Comparison of ENCODE assay signal across 8 cellular contexts in genomic region chr3:185552358-185552877, GRCh38. TPM values are rescaled to one million over a fixed set of nuclear protein-coding genes. Genes with fewer than 3 reads are reported as not detected.
DNase-seq lines count a peak whose midpoint lies in the region; ATAC-seq, FAIRE-seq and TF ChIP-seq lines count a peak whose summit lies in the region.

LIPH (minus strand) TSS chr3:185552588; CDS start chr3:185552471, 117 bp downstream.

- ATAC-seq in GM21723 (IDR thresholded peaks at IDR 0.05; ENCODE audit: unreplicated experiment), result peak; percentile 60
- no peak for ATAC-seq in gastroesophageal sphincter

- no peak for TF ChIP-seq CTCF in astrocyte (IDR thresholded peaks at IDR 0.05; ENCODE audit: insufficient read depth, low read depth, low read length)
- TF ChIP-seq CTCF in gastroesophageal sphincter (IDR thresholded peaks at IDR 0.05), result no peak

- FAIRE-seq in astrocyte (lab: Jason Lieb, UNC), result no peak

- H3K27me3 Mint-ChIP-seq in astrocyte (ENCODE audit: low read depth, unreplicated experiment), result no peaks in the 10 kb centered on the region

- peak within 1 kb of the TSS; percentile 74 for H3K4me3 Mint-ChIP-seq in astrocyte (ENCODE audit: unreplicated experiment)

- DNase-seq in NCI-H2107 treated with DMSO at 0.1 percent for 48 hours (lab: John Stamatoyannopoulos, UW; ENCODE audit: unreplicated experiment) (peak; percentile 50), NCI-H2107 (lab: John Stamatoyannopoulos, UW) (no peak), KBM-7 (peak; percentile 29), astrocyte (ENCODE audit: low read depth) (peak; percentile 23), myocyte (ENCODE audit: low read depth) (peak; percentile 30), NCI-H2196 (lab: John Stamatoyannopoulos, UW; ENCODE audit: unreplicated experiment) (no peak)

- no peaks in the 10 kb centered on the region for H3K36me3 Mint-ChIP-seq in astrocyte (ENCODE audit: low read depth, unreplicated experiment)

- no peaks in the 10 kb centered on the region for H3K79me2 ChIP-seq in astrocyte (ENCODE audit: insufficient read depth, low read length)

- H3K4me3 ChIP-seq in astrocyte (ENCODE audit: insufficient read depth, low read depth, low read length) (no peak within 1 kb of the TSS), gastroesophageal sphincter (no peak within 1 kb of the TSS)

- peak within 1 kb of the TSS; percentile 19 for H2AFZ ChIP-seq in astrocyte (ENCODE audit: low read depth, low read length)

- H3K9me3 ChIP-seq in astrocyte (ENCODE audit: insufficient read depth, low read depth, low read length), result no peaks in the 10 kb centered on the region
- H3K9me3 ChIP-seq in gastroesophageal sphincter, result no peaks in the 10 kb centered on the region

- no peak for TF ChIP-seq EP300 in gastroesophageal sphincter (IDR thresholded peaks at IDR 0.05)

- in situ Hi-C loops in KBM-7 (cut with MboI; ENCODE audit: low pct_unique_long_range_greater_than_20kb, low sequenced_read_pairs), result no loop called here

- 42 to 50% methylated on average over 4 to 6 of the region's 6 CpGs for WGBS in gastroesophageal sphincter (ENCODE audit: low coverage in 1 of 2), 2 donors

- H3K4me2 ChIP-seq in astrocyte (ENCODE audit: low read length), result peak within 1 kb of the TSS; percentile 26

- H3K27ac ChIP-seq in astrocyte (ENCODE audit: low read depth, low read length) (no peak within 1 kb of the TSS), gastroesophageal sphincter (no peak within 1 kb of the TSS)

- H3K27me3 ChIP-seq in astrocyte (ENCODE audit: insufficient read depth, low read length) (no peaks in the 10 kb centered on the region), gastroesophageal sphincter (no peaks in the 10 kb centered on the region)

- no peaks in the 10 kb centered on the region for H3K9me3 Mint-ChIP-seq in astrocyte (ENCODE audit: unreplicated experiment)

- H3K36me3 ChIP-seq in astrocyte (ENCODE audit: insufficient read depth, low read length) (no peaks in the 10 kb centered on the region), gastroesophageal sphincter (no peaks in the 10 kb centered on the region)

- H3K27ac Mint-ChIP-seq in astrocyte (ENCODE audit: unreplicated experiment), result peak within 1 kb of the TSS; percentile 16

- no peak within 1 kb of the TSS for H3K9ac ChIP-seq in astrocyte (ENCODE audit: low read length)

- H4K20me1 ChIP-seq in astrocyte (ENCODE audit: insufficient read depth, low read length), result no peaks in the 10 kb centered on the region

- no peak for TF ChIP-seq POLR2A in gastroesophageal sphincter (IDR thresholded peaks at IDR 0.05)

- H3K4me1 Mint-ChIP-seq in astrocyte (ENCODE audit: low read depth, unreplicated experiment), result peaks cover 4% of the 10 kb centered on the region

- H3K4me1 ChIP-seq in astrocyte (ENCODE audit: insufficient read depth, low read length) (peaks cover 14% of the 10 kb centered on the region), gastroesophageal sphincter (peaks cover 0 to 8% (median 0%) of the 10 kb centered on the region in 3 donors)

RNA-seq across cellular contexts. Expression of gene LIPH, which starts in this region (rescaled TPM):
- 6.4 and 9.0 TPM in 2 replicates for total RNA-seq in astrocyte
- not detected in 2 replicates for total RNA-seq in myocyte
- 0.11 TPM for polyA plus RNA-seq in myocyte (2012)
- total RNA-seq in gastroesophageal sphincter, result 1 to 10 TPM in 1 of 4 donors, under 1 TPM in 2, not detected in 1; 0.31 to 1.2 (median 0.58) TPM

Comparison
In these comparisons a context has a peak if more than half of its experiments do, and no peak if none do; other contexts are left out.
1. DNase-seq: peak in NCI-H2107 treated with DMSO at 0.1 percent for 48 hours (single experiment), KBM-7 (single experiment) and astrocyte (single experiment); none in NCI-H2107 (single experiment) and NCI-H2196 (single experiment).
2. Peak in DNase-seq in myocyte; RNA of the gene not detected or under 1 TPM.